8 cellular contexts compared by ENCODE assay signal in genomic region chr11:43278302-43278956, GRCh38. TPM values are rescaled to one million over a fixed set of nuclear protein-coding genes. Genes with fewer than 3 reads are reported as not detected.
DNase-seq lines count a peak whose midpoint lies in the region; FAIRE-seq and TF ChIP-seq lines count a peak whose summit lies in the region.

No MANE protein-coding gene starts in this region.

- no peak for TF ChIP-seq POLR2A in uterus (IDR thresholded peaks at IDR 0.05)

- no peak overlapping the region for H3K4me2 ChIP-seq in astrocyte (ENCODE audit: low read length)

- H3K27ac ChIP-seq in astrocyte (ENCODE audit: low read depth, low read length) (no peak overlapping the region), uterus (no peak overlapping the region)

- H3K9ac ChIP-seq in astrocyte (ENCODE audit: low read length) = no peak overlapping the region

- no peak overlapping the region for H3K4me3 ChIP-seq in astrocyte (ENCODE audit: insufficient read depth, low read depth, low read length)
- no peak overlapping the region for H3K4me3 ChIP-seq in uterus

- H3K4me1 ChIP-seq in astrocyte (ENCODE audit: insufficient read depth, low read length) (no peaks in the 10 kb centered on the region), uterus (no peaks in the 10 kb centered on the region)

- TF ChIP-seq CTCF in astrocyte (IDR thresholded peaks at IDR 0.05; ENCODE audit: insufficient read depth, low read depth, low read length) = peak; percentile 41
- TF ChIP-seq CTCF in mesothelial cell of epicardium (IDR thresholded peaks at IDR 0.05; ENCODE audit: unreplicated experiment) = peak; percentile 23
- no peak for TF ChIP-seq CTCF in uterus (IDR thresholded peaks at IDR 0.05)

- H3K36me3 ChIP-seq in astrocyte (ENCODE audit: insufficient read depth, low read length) = no peaks in the 10 kb centered on the region
- H3K36me3 ChIP-seq in uterus = no peaks in the 10 kb centered on the region

- H3K4me1 Mint-ChIP-seq in astrocyte (ENCODE audit: low read depth, unreplicated experiment) (no peaks in the 10 kb centered on the region), mesothelial cell of epicardium (no peaks in the 10 kb centered on the region)

- H2AFZ ChIP-seq in astrocyte (ENCODE audit: low read depth, low read length) = no peak overlapping the region

- no peaks in the 10 kb centered on the region for H4K20me1 ChIP-seq in astrocyte (ENCODE audit: insufficient read depth, low read length)

- peaks cover 3% of the 10 kb centered on the region for H3K9me3 Mint-ChIP-seq in astrocyte (ENCODE audit: unreplicated experiment)
- peaks cover 8% of the 10 kb centered on the region for H3K9me3 Mint-ChIP-seq in mesothelial cell of epicardium

- no peak for FAIRE-seq in astrocyte (lab: Jason Lieb, UNC)

- no peaks in the 10 kb centered on the region for H3K79me2 ChIP-seq in astrocyte (ENCODE audit: insufficient read depth, low read length)

- H3K9me3 ChIP-seq in astrocyte (ENCODE audit: insufficient read depth, low read depth, low read length) = no peaks in the 10 kb centered on the region
- no peaks in the 10 kb centered on the region for H3K9me3 ChIP-seq in uterus

- intact Hi-C loops in uterus (cut with DNase I; ENCODE audit: low total_unique reads) = no loop called here

- H3K27ac Mint-ChIP-seq in astrocyte (ENCODE audit: unreplicated experiment) = no peak overlapping the region
- H3K27ac Mint-ChIP-seq in mesothelial cell of epicardium = no peak overlapping the region

- H3K27me3 ChIP-seq in astrocyte (ENCODE audit: insufficient read depth, low read length) = peaks cover 2% of the 10 kb centered on the region
- H3K27me3 ChIP-seq in uterus = no peaks in the 10 kb centered on the region

- H3K36me3 Mint-ChIP-seq in astrocyte (ENCODE audit: low read depth, unreplicated experiment) = no peaks in the 10 kb centered on the region
- H3K36me3 Mint-ChIP-seq in mesothelial cell of epicardium = no peaks in the 10 kb centered on the region

- peaks cover 12% of the 10 kb centered on the region for H3K27me3 Mint-ChIP-seq in astrocyte (ENCODE audit: low read depth, unreplicated experiment)
- peaks cover 11% of the 10 kb centered on the region for H3K27me3 Mint-ChIP-seq in mesothelial cell of epicardium (ENCODE audit: low read depth)

- DNase-seq in NCI-H2081 (lab: John Stamatoyannopoulos, UW) (peak; percentile 38 to 44), NCI-H2081 treated with DMSO at 0.1 percent for 48 hours (lab: John Stamatoyannopoulos, UW) (no peak), NCI-H1092 (lab: John Stamatoyannopoulos, UW) (peak; percentile 21), astrocyte (ENCODE audit: low read depth) (no peak), mesothelial cell of epicardium (ENCODE audit: low spot score in 2 of 2, unreplicated experiment in 2 of 2) (no peak), NCI-H2029 (lab: John Stamatoyannopoulos, UW) (no peak), uterus (no peak)
- DNase-seq in activated CD4-positive, CD25-positive, alpha-beta regulatory T cell treated with anti-CD3 and anti-CD28 coated beads, Interleukin-2, amount 50 U/mL, for 72 hours = no peak

- H3K4me3 Mint-ChIP-seq in astrocyte (ENCODE audit: unreplicated experiment) (no peak overlapping the region), mesothelial cell of epicardium (no peak overlapping the region)

RNA-seq across cellular contexts. Expression of gene API5, which starts 33.4 kb away (rescaled TPM):
- total RNA-seq in astrocyte (101 and 118 TPM in 2 replicates), mesothelial cell of epicardium (77.8 to 83.7 TPM (median 78.5 TPM) in 3 replicates), uterus (100 to 1,000 TPM in 1 of 4 donors, 10 to 100 TPM in 3; 45.6 to 122 (median 74.3) TPM)

Comparison
In these comparisons a context has a peak if more than half of its experiments do, and no peak if none do; other contexts are left out.
1. DNase-seq: peak in NCI-H2081 (2 of 2) and NCI-H1092 (single experiment); none in NCI-H2081 treated with DMSO at 0.1 percent for 48 hours (single experiment), astrocyte (single experiment), mesothelial cell of epicardium (0 of 2), NCI-H2029 (single experiment), uterus (0 of 2) and activated CD4-positive, CD25-positive, alpha-beta regulatory T cell treated with anti-CD3 and anti-CD28 coated beads, Interleukin-2, amount 50 U/mL, for 72 hours (single experiment).
2. CTCF ChIP-seq: peak in astrocyte (single experiment) and mesothelial cell of epicardium (single experiment); none in uterus (0 of 4).